In the genomic region with DNA sequence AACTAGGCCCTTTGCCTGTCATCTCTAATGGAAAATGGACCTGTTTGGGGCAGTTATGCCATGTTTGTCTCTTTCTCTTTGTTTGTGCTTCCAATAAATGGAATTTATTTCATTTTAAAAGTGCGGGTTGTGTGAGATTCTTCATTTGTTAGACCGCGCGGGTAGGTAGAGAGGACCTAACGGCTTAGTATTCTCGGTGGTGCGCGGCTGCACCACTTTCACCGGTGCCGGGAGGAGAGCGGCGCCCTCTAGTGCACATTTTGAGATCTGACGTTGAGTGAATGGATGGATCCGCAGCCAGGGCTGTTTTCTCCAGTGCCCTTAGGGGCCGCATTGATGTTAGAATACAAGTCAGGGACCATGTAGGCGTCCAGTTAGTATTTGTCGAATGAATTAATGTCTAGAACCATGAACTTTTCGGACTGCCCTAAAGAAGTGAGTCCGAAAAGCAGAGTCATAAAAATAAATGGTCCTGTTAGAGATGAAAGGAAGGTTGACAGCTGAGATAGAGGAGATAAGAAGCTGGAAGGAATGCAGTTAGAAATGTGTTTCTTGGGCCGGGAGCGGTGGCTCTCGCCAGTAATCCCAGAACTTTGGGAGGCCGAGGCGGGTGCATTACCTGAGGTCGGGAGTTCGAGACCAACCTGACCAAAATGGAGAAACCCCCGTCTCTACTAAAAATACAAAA, we compare ENCODE assay signal across 8 cellular contexts. TPM values are rescaled to one million over a fixed set of nuclear protein-coding genes. Genes with fewer than 3 reads are reported as not detected.
DNase-seq lines count a peak whose midpoint lies in the region; ATAC-seq and TF ChIP-seq lines count a peak whose summit lies in the region.

No MANE protein-coding gene starts in this region.

- H3K27ac ChIP-seq in SK-N-MC = no peak overlapping the region
- no peak overlapping the region for H3K27ac ChIP-seq in uterus

- TF ChIP-seq CTCF in GM12873 (IDR thresholded peaks at IDR 0.05; ENCODE audit: insufficient read depth, low read depth, low read length, missing control alignments) = peak; percentile 82
- peak; percentile 84 to 90 (median 88) for TF ChIP-seq CTCF in uterus (IDR thresholded peaks at IDR 0.05)

- peak; percentile 94 for ATAC-seq in HG02610 (IDR thresholded peaks at IDR 0.05; ENCODE audit: unreplicated experiment)

- H3K4me1 ChIP-seq in uterus = no peaks in the 10 kb centered on the region

- H3K36me3 ChIP-seq in SK-N-MC (ENCODE audit: insufficient read depth, low read length) = no peaks in the 10 kb centered on the region
- no peaks in the 10 kb centered on the region for H3K36me3 ChIP-seq in uterus

- no peak overlapping the region for H3K4me3 ChIP-seq in SK-N-MC
- no peak overlapping the region for H3K4me3 ChIP-seq in uterus

- intact Hi-C loops in posterior vena cava (cut with DNase I) (no loop called here), uterus (cut with DNase I; ENCODE audit: low total_unique reads) (loop anchor here (5.0 kb wide), 1 partner anchor 64 kb away; no protein-coding TSS in a partner anchor)

- H3K27me3 ChIP-seq in uterus = no peaks in the 10 kb centered on the region

- no peak for TF ChIP-seq POLR2A in uterus (IDR thresholded peaks at IDR 0.05)

- peak; percentile 51 for DNase-seq in NCI-H1048 (lab: John Stamatoyannopoulos, UW)
- peak; percentile 20 for DNase-seq in SK-N-MC (ENCODE audit: low read depth, low spot score)
- DNase-seq in activated naive CD4-positive, alpha-beta T cell (lab: John Stamatoyannopoulos, UW) = peak; percentile 41 to 81 (median 72)
- DNase-seq in glomerular visceral epithelial cell (ENCODE audit: extremely low spot score) = peak; percentile 79
- peak; percentile 94 for DNase-seq in posterior vena cava (ENCODE audit: low spot score)
- DNase-seq in uterus = peak; percentile 81 to 85

- no peak overlapping the region for H3K9ac ChIP-seq in SK-N-MC (ENCODE audit: insufficient read length)

- H3K9me3 ChIP-seq in SK-N-MC (ENCODE audit: low read depth, low read length) (no peaks in the 10 kb centered on the region), uterus (no peaks in the 10 kb centered on the region)

RNA-seq across cellular contexts. Expression of a gene that starts 29.3 kb away (rescaled TPM):
- 10 to 100 TPM; 12.9 to 15.4 TPM for total RNA-seq in posterior vena cava
- total RNA-seq in uterus = 10 to 100 TPM; 16.7 to 47.7 (median 25.6) TPM

RNA-seq across cellular contexts. Expression of a gene that starts 42.0 kb away (rescaled TPM):
- total RNA-seq in posterior vena cava = 1 to 10 TPM; 4.6 to 5.0 TPM
- total RNA-seq in uterus = 1 to 10 TPM in 3 of 4 donors, not detected in 1; 2.0 to 8.4 (median 6.7) TPM

RNA-seq across cellular contexts. Expression of a gene that starts 52.5 kb away (rescaled TPM):
- total RNA-seq in posterior vena cava (10 to 100 TPM; 48.9 to 50.5 TPM), uterus (10 to 100 TPM in 3 of 4 donors, 1 to 10 TPM in 1; 9.7 to 80.8 (median 37.9) TPM)

Comparison
In these comparisons a context has a peak if more than half of its experiments do, and no peak if none do; other contexts are left out.
1. DNase-seq: peak in every context shown above with its lines; median percentile 94 in posterior vena cava; 83 in uterus; 79 in glomerular visceral epithelial cell; 72 in activated naive CD4-positive, alpha-beta T cell; 51 in NCI-H1048; 20 in SK-N-MC.